ENCODE assay signal across 8 cellular contexts in the genomic region with DNA sequence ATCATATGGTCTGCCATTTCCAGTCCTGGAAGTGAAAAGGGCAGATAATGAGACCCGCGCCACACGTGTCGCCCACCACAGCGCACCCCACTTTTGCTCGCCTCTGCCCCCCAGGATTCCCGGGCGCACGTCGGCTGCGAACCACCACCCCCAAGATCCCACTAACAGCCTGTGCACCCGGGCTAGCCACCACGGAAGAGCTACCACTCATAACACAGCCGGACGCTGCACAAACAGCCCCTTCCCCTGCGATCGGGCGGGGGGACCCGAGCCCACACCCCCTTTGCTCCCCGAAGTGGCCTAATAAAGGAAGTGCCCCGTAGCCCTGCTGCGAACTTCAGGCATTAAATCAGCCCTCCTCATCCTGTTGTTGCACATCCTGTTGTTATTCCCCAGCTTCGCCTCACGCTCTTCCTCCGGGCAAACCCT. TPM values are rescaled to one million over a fixed set of nuclear protein-coding genes. Genes with fewer than 3 reads are reported as not detected.
A peak's percentile ranks its signal among the peaks of the same experiment; 100 is the strongest.
DNase-seq lines count a peak whose midpoint lies in the region; ATAC-seq and TF ChIP-seq lines count a peak whose summit lies in the region.

No MANE protein-coding gene starts in this region.

- CTCF ChIA-PET in activated CD4-positive, alpha-beta T cell treated with anti-CD3 and anti-CD28 coated beads for 36 hours (lab: Charles Lee): interaction anchor here (0.6 to 7.7 kb wide), 16 partner anchors 9 to 1296 kb away, joined by 3 to 94 read pairs (median 4); no protein-coding TSS in a partner anchor

- no peaks in the 10 kb centered on the region for H3K27me3 Mint-ChIP-seq in activated CD4-positive, alpha-beta T cell treated with anti-CD3 and anti-CD28 coated beads for 36 hours

- no peak for ATAC-seq in activated CD4-positive, alpha-beta T cell treated with anti-CD3 and anti-CD28 coated beads for 36 hours
- ATAC-seq in HG03432 (IDR thresholded peaks at IDR 0.05; ENCODE audit: unreplicated experiment): peak; percentile 21

- no peaks in the 10 kb centered on the region for H3K9me3 Mint-ChIP-seq in activated CD4-positive, alpha-beta T cell treated with anti-CD3 and anti-CD28 coated beads for 36 hours (ENCODE audit: low read depth)

- H3K36me3 Mint-ChIP-seq in activated CD4-positive, alpha-beta T cell treated with anti-CD3 and anti-CD28 coated beads for 36 hours (ENCODE audit: low read depth): peaks cover 30% of the 10 kb centered on the region

- H3K36me3 ChIP-seq in kidney epithelial cell (ENCODE audit: control insufficient read depth, insufficient read depth, low read length) (no peaks in the 10 kb centered on the region), subcutaneous abdominal adipose tissue (ENCODE audit: control insufficient read depth in 5 of 5, insufficient read depth in 5 of 5, low read length in 5 of 5) (peaks cover 6 to 14% (median 11%) of the 10 kb centered on the region in 5 donors)

- no peak for TF ChIP-seq CTCF in kidney epithelial cell (IDR thresholded peaks at IDR 0.05; ENCODE audit: insufficient read depth, low read length, poor library complexity, severe bottlenecking)

- peak overlapping the region; percentile 99 for H3K4me3 Mint-ChIP-seq in activated CD4-positive, alpha-beta T cell treated with anti-CD3 and anti-CD28 coated beads for 36 hours

- intact Hi-C loops in activated CD4-positive, alpha-beta T cell treated with anti-CD3 and anti-CD28 coated beads for 36 hours (cut with DNase I, micrococcal nuclease): loop anchor here (1.0 to 10.0 kb wide), 14 partner anchors 141 to 1551 kb away; partner anchors contain the start of genes ABRACL (in 2 of the 2), REPS1 (in 2 of the 2), CCDC28A (in 1 of the 2) and HECA (in 1 of the 2)

- H3K9ac ChIP-seq in subcutaneous abdominal adipose tissue (ENCODE audit: low read length in 5 of 5): peak overlapping the region; percentile 74 to 95 (median 80)

- H3K27ac Mint-ChIP-seq in activated CD4-positive, alpha-beta T cell treated with anti-CD3 and anti-CD28 coated beads for 36 hours: peak overlapping the region; percentile 99

- H3K4me1 ChIP-seq in subcutaneous abdominal adipose tissue (ENCODE audit: control insufficient read depth in 5 of 5, insufficient read depth in 5 of 5, low read length in 5 of 5): peaks cover 5 to 45% (median 43%) of the 10 kb centered on the region in 5 donors

- DNase-seq in activated CD4-positive, alpha-beta T cell treated with anti-CD3 and anti-CD28 coated beads for 36 hours: no peak
- DNase-seq in activated CD4-positive, alpha-beta T cell treated with anti-CD3 and anti-CD28 coated beads, Interleukin-2, amount 50 U/mL, for 1 hour: no peak
- DNase-seq in kidney epithelial cell (ENCODE audit: low read depth) (no peak), hippocampal formation (lab: John Stamatoyannopoulos, UW) (no peak), NCI-H1417 treated with DMSO at 0.1 percent for 48 hours (lab: John Stamatoyannopoulos, UW) (no peak)

- H3K4me1 Mint-ChIP-seq in activated CD4-positive, alpha-beta T cell treated with anti-CD3 and anti-CD28 coated beads for 36 hours: peaks cover 39% of the 10 kb centered on the region

- H3K4me3 ChIP-seq in kidney epithelial cell (ENCODE audit: low read depth, low read length) (peak overlapping the region; percentile 74), subcutaneous abdominal adipose tissue (ENCODE audit: low read depth in 1 of 5, low read length in 5 of 5) (peak overlapping the region; percentile 84 to 100 (median 94))

- no peaks in the 10 kb centered on the region for H3K9me3 ChIP-seq in subcutaneous abdominal adipose tissue (ENCODE audit: control insufficient read depth in 5 of 5, low read length in 5 of 5)

- H3K27ac ChIP-seq in angular gyrus (ENCODE audit: low read depth, low read length) (peak overlapping the region; percentile 95), subcutaneous abdominal adipose tissue (ENCODE audit: low read depth, low read length) (peak overlapping the region; percentile 94)

- H3K27me3 ChIP-seq in kidney epithelial cell (ENCODE audit: control insufficient read depth, insufficient read depth, low read length) (no peaks in the 10 kb centered on the region), subcutaneous abdominal adipose tissue (ENCODE audit: control insufficient read depth in 5 of 5, insufficient read depth in 4 of 5, low read length in 5 of 5) (no peaks in the 10 kb centered on the region)

- POLR2A ChIA-PET in activated CD4-positive, alpha-beta T cell treated with anti-CD3 and anti-CD28 coated beads for 36 hours (lab: Charles Lee): interaction anchor here (0.5 to 2.1 kb wide), 13 partner anchors 18 to 600 kb away, joined by 3 to 13 read pairs (median 5); partner anchors contain the start of genes CCDC28A and TXLNB

RNA-seq across cellular contexts. Expression of gene CITED2, which starts 0.5 kb away (rescaled TPM):
- total RNA-seq in activated CD4-positive, alpha-beta T cell treated with anti-CD3 and anti-CD28 coated beads for 36 hours: 10 to 100 TPM; 45.1 to 58.1 TPM
- total RNA-seq in kidney epithelial cell: 74.2 and 97.9 TPM in 2 replicates
